9 cellular contexts compared by ENCODE assay signal in genomic region chr5:151406322-151406947, GRCh38. TPM values are rescaled to one million over a fixed set of nuclear protein-coding genes. Genes with fewer than 3 reads are reported as not detected.
DNase-seq lines count a peak whose midpoint lies in the region; ATAC-seq, FAIRE-seq and TF ChIP-seq lines count a peak whose summit lies in the region.
"Had no signal": no experiment of that assay in that cellular context is flagged by ENCODE, and none has a peak within 500 bp of the region (broad histone marks: within the 10 kb centered on the region; RNA-seq: fewer than 3 reads in every experiment).

No MANE protein-coding gene starts in this region.

- H4K91ac ChIP-seq in mesenchymal stem cell (ENCODE audit: low read length) = no peak overlapping the region

- H3K4me3 ChIP-seq in GM06990 (replicated peaks; ENCODE audit: low read depth, low read length) (no peak overlapping the region), Karpas-422 (ENCODE audit: low read length) (no peak overlapping the region), K562 (no peak overlapping the region), mesenchymal stem cell (ENCODE audit: insufficient read depth in 1 of 2, low read depth in 1 of 2, low read length in 2 of 2) (no peak overlapping the region)

- H2BK12ac ChIP-seq in mesenchymal stem cell (ENCODE audit: low read length in 2 of 2) = no peak overlapping the region

- H3K4me1 ChIP-seq in Karpas-422 (ENCODE audit: low read length) (no peaks in the 10 kb centered on the region), K562 (replicated peaks in 1 of 2; ENCODE audit: control insufficient read depth in 2 of 2, insufficient read depth in 2 of 2, low read length in 2 of 2) (no peaks in the 10 kb centered on the region; a peak in 1 of 5 replicates), mesenchymal stem cell (ENCODE audit: control insufficient read depth, insufficient read depth, low read depth, low read length) (no peaks in the 10 kb centered on the region)

- H2AK5ac ChIP-seq in mesenchymal stem cell (ENCODE audit: low read length, severe bottlenecking) = no peak overlapping the region

- TF ChIP-seq CTCF in GM06990 (IDR thresholded peaks at IDR 0.05; ENCODE audit: insufficient read depth, low read length, poor library complexity, severe bottlenecking) (peak; percentile 73), K562 (IDR thresholded peaks at IDR 0.05 in 2 of 3, conservative IDR thresholded peaks at IDR 0.05 in 1 of 3; ENCODE audit: insufficient read depth in 2 of 3, low read depth in 1 of 3, low read length in 3 of 3) (peak; percentile 57 to 73 (median 62)), nephron progenitor cell (IDR thresholded peaks at IDR 0.05) (peak; percentile 47)

- DNase-seq in GM06990 (ENCODE audit: extremely low read depth, insufficient read length) (no peak), Karpas-422 (peak; percentile 64), K562 (ENCODE audit: extremely low read depth in 1 of 4, low spot score in 3 of 4) (peak; percentile 19 to 58 (median 38)), nephron progenitor cell (no peak), GM19240 (ENCODE audit: insufficient read length, low spot score) (no peak), DMS153 (lab: John Stamatoyannopoulos, UW) (no peak), mesenchymal stem cell (no peak)

- H3K36me3 Mint-ChIP-seq in nephron progenitor cell (ENCODE audit: low read depth) = no peaks in the 10 kb centered on the region

- H3K14ac ChIP-seq in mesenchymal stem cell (ENCODE audit: low read length in 2 of 2) = no peak overlapping the region

- H3K9me3 Mint-ChIP-seq in nephron progenitor cell = peaks cover 28% of the 10 kb centered on the region
- H3K9me3 Mint-ChIP-seq: dendritic cell treated with granulocyte-macrophage colony-stimulating factor and Interleukin-4, amounts not matched to agents 40 ng/mL and 50 ng/mL, for 4 days had no signal

- H3K4me1 Mint-ChIP-seq in nephron progenitor cell = peaks cover 6% of the 10 kb centered on the region

- H3K27ac ChIP-seq in Karpas-422 (ENCODE audit: low read length) = no peak overlapping the region
- no peak overlapping the region for H3K27ac ChIP-seq in K562 (ENCODE audit: extremely low read depth, low read depth, low read length)
- H3K27ac ChIP-seq in mesenchymal stem cell (ENCODE audit: low read length, poor library complexity, severe bottlenecking) = no peak overlapping the region

- H2AFZ ChIP-seq in Karpas-422 (ENCODE audit: low read length) (no peak overlapping the region), K562 (ENCODE audit: low read depth, low read length) (peak overlapping the region; percentile 83), mesenchymal stem cell (ENCODE audit: low read depth, low read length) (no peak overlapping the region)

- WGBS in K562 (ENCODE audit: insufficient coverage, low coverage, missing lambda C conversion rate) = 8% methylated on average over 6 of the region's 8 CpGs
- 82% methylated on average over 8 of the region's 8 CpGs for WGBS in mesenchymal stem cell

- H3K27ac Mint-ChIP-seq in nephron progenitor cell = no peak overlapping the region
- H3K27ac Mint-ChIP-seq: dendritic cell treated with granulocyte-macrophage colony-stimulating factor and Interleukin-4, amounts not matched to agents 40 ng/mL and 50 ng/mL, for 4 days had no signal

- peak; percentile 94 for ATAC-seq in K562
- ATAC-seq in GM18511 (IDR thresholded peaks at IDR 0.05; ENCODE audit: unreplicated experiment) = no peak

- no peak overlapping the region for H3K4me3 Mint-ChIP-seq in nephron progenitor cell
- H3K4me3 Mint-ChIP-seq: dendritic cell treated with granulocyte-macrophage colony-stimulating factor and Interleukin-4, amounts not matched to agents 40 ng/mL and 50 ng/mL, for 4 days had no signal

- no peak for TF ChIP-seq EP300 in K562 (IDR thresholded peaks at IDR 0.05; ENCODE audit: low read length)

- no peak overlapping the region for H2BK5ac ChIP-seq in mesenchymal stem cell (ENCODE audit: low read depth, low read length, poor library complexity, severe bottlenecking)

- H3K79me1 ChIP-seq in mesenchymal stem cell (replicated peaks; ENCODE audit: low read length, poor library complexity, severe bottlenecking) = no peaks in the 10 kb centered on the region

- POLR2A ChIA-PET in K562 (lab: Yijun Ruan, JAX) = no interaction called here

- no peak overlapping the region for H2BK15ac ChIP-seq in mesenchymal stem cell (ENCODE audit: low read depth, poor library complexity, severe bottlenecking)

- H3K79me2 ChIP-seq in Karpas-422 (ENCODE audit: low read length) = no peaks in the 10 kb centered on the region
- H3K79me2 ChIP-seq in K562 (ENCODE audit: control insufficient read depth, insufficient read depth, low read length) = no peaks in the 10 kb centered on the region

- H3K36me3 ChIP-seq in GM06990 (ENCODE audit: control insufficient read depth, insufficient read depth, low read length) (no peaks in the 10 kb centered on the region), Karpas-422 (ENCODE audit: insufficient read depth, low read length) (no peaks in the 10 kb centered on the region), K562 (ENCODE audit: control insufficient read depth, insufficient read depth, low read length) (no peaks in the 10 kb centered on the region), mesenchymal stem cell (ENCODE audit: control insufficient read depth in 1 of 2, insufficient read depth in 2 of 2, low read depth in 1 of 2, low read length in 2 of 2) (no peaks in the 10 kb centered on the region)

- intact Hi-C loops in K562 (cut with micrococcal nuclease) = no loop called here

- peaks cover 5% of the 10 kb centered on the region for H3K27me3 Mint-ChIP-seq in nephron progenitor cell (ENCODE audit: low read depth, poor library complexity)

- no peak overlapping the region for H2BK120ac ChIP-seq in mesenchymal stem cell (ENCODE audit: low read depth, low read length)

- no peak overlapping the region for H4K8ac ChIP-seq in mesenchymal stem cell (ENCODE audit: low read length)

- no peaks in the 10 kb centered on the region for H3K9me1 ChIP-seq in K562 (ENCODE audit: control insufficient read depth, insufficient read depth, low read length)

- in situ Hi-C loops in K562 (cut with MboI) = no loop called here

- H3K4me2 ChIP-seq in Karpas-422 (ENCODE audit: low read depth, low read length, poor library complexity, severe bottlenecking) (no peak overlapping the region), K562 (ENCODE audit: insufficient read depth, low read length) (peak overlapping the region; percentile 63), mesenchymal stem cell (ENCODE audit: low read length, poor library complexity, severe bottlenecking) (no peak overlapping the region)

- TF ChIP-seq POLR2A in K562 (conservative IDR thresholded peaks at IDR 0.05) = no peak

- H3K18ac ChIP-seq in mesenchymal stem cell (ENCODE audit: low read depth in 1 of 2, low read length in 2 of 2) = no peak overlapping the region

- BruUV-seq in K562 (replicated peaks; lab: Mats Ljungman, UMichigan) = no TSS peak

- no peak for TF ChIP-seq RAD21 in K562 (CRISPR knock-in tag; conservative IDR thresholded peaks at IDR 0.05 in 1 of 2, IDR thresholded peaks at IDR 0.05 in 1 of 2)

- H3K9me2 ChIP-seq in Karpas-422 (replicated peaks; ENCODE audit: insufficient read depth, low read length) = no peaks in the 10 kb centered on the region

- H3K9ac ChIP-seq in Karpas-422 (ENCODE audit: low read length) (no peak overlapping the region), K562 (ENCODE audit: insufficient read depth in 1 of 2, low read depth in 2 of 2, low read length in 2 of 2) (no peak overlapping the region), mesenchymal stem cell (ENCODE audit: low read length) (no peak overlapping the region)

- CTCF ChIA-PET in K562 (lab: Yijun Ruan, JAX; ENCODE audit: low intra/inter-chr PET ratio) = no interaction called here

- H3K27me3 ChIP-seq in GM06990 (replicated peaks; ENCODE audit: control insufficient read depth, insufficient read depth, low read length) = no peaks in the 10 kb centered on the region
- no peaks in the 10 kb centered on the region for H3K27me3 ChIP-seq in Karpas-422 (ENCODE audit: low read length)
- peaks cover 0 to 4% of the 10 kb centered on the region in 2 experiments; a peak in 1 of 5 replicates for H3K27me3 ChIP-seq in K562 (ENCODE audit: control insufficient read depth in 2 of 2, insufficient read depth in 2 of 2, low read length in 2 of 2)
- peaks cover 6 to 19% of the 10 kb centered on the region in 2 experiments for H3K27me3 ChIP-seq in mesenchymal stem cell (ENCODE audit: control insufficient read depth in 1 of 2, insufficient read depth in 1 of 2, low read length in 2 of 2)

- no peak overlapping the region for H3K23ac ChIP-seq in mesenchymal stem cell (ENCODE audit: low read length in 2 of 2)

- peak; percentile 69 for FAIRE-seq in K562 (lab: Jason Lieb, UNC)

- H3K4ac ChIP-seq in mesenchymal stem cell (ENCODE audit: low read depth in 1 of 2, low read length in 2 of 2) = no peak overlapping the region

- H4K20me1 ChIP-seq in Karpas-422 (ENCODE audit: insufficient read depth, low read depth, low read length) (no peaks in the 10 kb centered on the region), K562 (replicated peaks; ENCODE audit: control insufficient read depth, insufficient read depth, low read length) (no peaks in the 10 kb centered on the region)

- H3K9me3 ChIP-seq in Karpas-422 (ENCODE audit: low read length) (no peaks in the 10 kb centered on the region), K562 (replicated peaks; ENCODE audit: control insufficient read depth, insufficient read depth, low read depth, low read length) (0 out of 2 replicates have a peak, but pooled peaks cover 1% of the 10 kb centered on the region), mesenchymal stem cell (ENCODE audit: control insufficient read depth, low read length) (no peaks in the 10 kb centered on the region)

RNA-seq across cellular contexts. Expression of gene SLC36A1, which starts 41.0 kb away (rescaled TPM):
- 8.4 and 12.7 TPM in 2 replicates for total RNA-seq in Karpas-422 (2014; rRNA removed; shearing (Covaris generic); ENCODE audit: low replicate concordance)
- 34.6 and 51.2 TPM in 2 replicates for total RNA-seq in K562 (2011; cell fraction: chromatin; rRNA removed; ENCODE audit: low replicate concordance)
- 21.8 and 27.4 TPM in 2 replicates for total RNA-seq in K562 (2011; cell fraction: nucleolus; rRNA removed)
- total RNA-seq in K562 (2011; cell fraction: nucleoplasm; rRNA removed) = 30.0 and 38.0 TPM in 2 replicates
- 2.7 and 4.1 TPM in 2 replicates for total RNA-seq in K562 (2014; rRNA removed)
- total RNA-seq in K562 (2014; rRNA removed; fragmentation: Illumina TruSeq; extraction: Trizol) = 4.6 and 4.9 TPM in 2 replicates
- 3.6 and 4.1 TPM in 2 replicates for total RNA-seq in K562 (2015; rRNA removed; fragmentation: Illumina TruSeq; extraction: Trizol)
- 7.4 and 8.4 TPM in 2 replicates for total RNA-seq in K562 (2021)
- 8.4 and 12.2 TPM in 2 replicates for polyA plus RNA-seq in K562 (2011; rRNA removed)
- 8.6 and 11.0 TPM in 2 replicates for polyA plus RNA-seq in K562 (2011; cell fraction: cytosol; rRNA removed)
- 27.5 and 44.6 TPM in 2 replicates for polyA plus RNA-seq in K562 (2011; cell fraction: nucleus; rRNA removed)
- 4.7 and 5.3 TPM in 2 replicates for polyA plus RNA-seq in K562 (2012)
- polyA plus RNA-seq in K562 (2014; fragmentation: Illumina TruSeq; extraction: Trizol) = 6.8 and 7.2 TPM in 2 replicates
- 1 to 10 TPM; 1.6 to 1.7 TPM for polyA plus RNA-seq in K562 (2014; fragmentation: Nextera tagmentation; extraction: Ambion mirVana)
- 5.6 and 5.9 TPM in 2 replicates for polyA plus RNA-seq in K562 (2014; rRNA removed)
- polyA minus RNA-seq in K562 (2011; rRNA and poly(A)+ RNA removed) = 11.6 and 12.0 TPM in 2 replicates
- polyA minus RNA-seq in K562 (2011; cell fraction: cytosol; rRNA and poly(A)+ RNA removed) = 9.7 and 11.0 TPM in 2 replicates
- polyA minus RNA-seq in K562 (2011; cell fraction: nucleus; rRNA and poly(A)+ RNA removed) = 14.5 and 18.9 TPM in 2 replicates
- polyA plus RNA-seq in mesenchymal stem cell (2013, experiment 1 of 2) = 14.9 TPM
- polyA plus RNA-seq in mesenchymal stem cell (2013, experiment 2 of 2) = 13.9 TPM

RNA-seq across cellular contexts. Expression of gene SLC36A2, which starts 59.1 kb away (rescaled TPM):
- total RNA-seq in Karpas-422 (2014; rRNA removed; shearing (Covaris generic); ENCODE audit: low replicate concordance) = not detected in 2 replicates
- total RNA-seq in K562 (2011; cell fraction: chromatin; rRNA removed; ENCODE audit: low replicate concordance) = not detected in 2 replicates
- total RNA-seq in K562 (2011; cell fraction: nucleolus; rRNA removed) = not detected in 2 replicates
- not detected in 2 replicates for total RNA-seq in K562 (2011; cell fraction: nucleoplasm; rRNA removed)
- total RNA-seq in K562 (2014; rRNA removed) = not detected in 2 replicates
- total RNA-seq in K562 (2014; rRNA removed; fragmentation: Illumina TruSeq; extraction: Trizol) = not detected in 2 replicates
- not detected in 2 replicates for total RNA-seq in K562 (2015; rRNA removed; fragmentation: Illumina TruSeq; extraction: Trizol)
- total RNA-seq in K562 (2021) = not detected in 2 replicates
- not detected in 2 replicates for polyA plus RNA-seq in K562 (2011; rRNA removed)
- not detected in 2 replicates for polyA plus RNA-seq in K562 (2011; cell fraction: cytosol; rRNA removed)
- polyA plus RNA-seq in K562 (2011; cell fraction: nucleus; rRNA removed) = not detected in 2 replicates
- polyA plus RNA-seq in K562 (2012) = 0.03 TPM in 1 of 2 replicates, not detected in the other
- not detected in 2 replicates for polyA plus RNA-seq in K562 (2014; fragmentation: Illumina TruSeq; extraction: Trizol)
- polyA plus RNA-seq in K562 (2014; fragmentation: Nextera tagmentation; extraction: Ambion mirVana) = not detected
- not detected in 2 replicates for polyA plus RNA-seq in K562 (2014; rRNA removed)
- not detected in 2 replicates for polyA minus RNA-seq in K562 (2011; rRNA and poly(A)+ RNA removed)
- polyA minus RNA-seq in K562 (2011; cell fraction: cytosol; rRNA and poly(A)+ RNA removed) = not detected in 2 replicates
- not detected in 2 replicates for polyA minus RNA-seq in K562 (2011; cell fraction: nucleus; rRNA and poly(A)+ RNA removed)
- polyA plus RNA-seq in mesenchymal stem cell (2013, experiment 1 of 2) = 0.01 TPM
- not detected for polyA plus RNA-seq in mesenchymal stem cell (2013, experiment 2 of 2)

Comparison
In these comparisons a context has a peak if more than half of its experiments do, and no peak if none do; other contexts are left out.
1. DNase-seq: peak in Karpas-422 (single experiment) and K562 (4 of 4); none in GM06990 (single experiment), nephron progenitor cell (single experiment), GM19240 (single experiment), DMS153 (single experiment) and mesenchymal stem cell (single experiment).
2. Peak in every context shown above with its lines, with median percentiles within 50 percentile points of each other: CTCF ChIP-seq.